9 cellular contexts compared by ENCODE assay signal in the genomic region with DNA sequence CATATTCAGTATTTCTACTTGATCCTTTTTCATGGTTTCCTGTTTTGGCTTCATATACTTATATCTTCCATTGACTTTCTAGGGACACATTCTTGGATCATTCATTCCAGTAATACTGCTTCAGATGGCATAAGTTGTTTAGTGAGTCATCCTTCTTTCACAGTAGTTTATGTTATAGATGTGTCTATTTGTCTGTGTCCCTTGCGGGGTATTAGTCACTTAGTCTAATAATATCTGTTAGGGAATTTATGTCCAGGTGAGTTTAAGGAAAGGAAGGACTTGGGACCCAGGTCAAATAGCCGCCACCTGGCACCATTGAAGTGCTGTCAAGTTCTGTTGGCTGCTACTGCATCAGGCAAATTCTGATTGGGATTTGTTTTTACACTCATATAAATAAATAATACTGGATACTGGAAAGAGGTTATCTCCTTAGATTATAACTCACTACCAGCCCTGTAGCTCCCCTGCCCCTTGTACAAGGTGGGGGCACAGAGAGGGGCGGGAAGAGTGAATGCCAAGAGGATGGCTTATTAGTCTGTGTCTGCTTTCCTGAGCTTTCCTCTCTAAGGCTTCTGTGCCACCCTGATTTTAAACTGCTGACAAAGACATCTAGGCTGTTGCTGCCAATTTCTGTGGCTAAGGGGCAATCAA.
DNase-seq lines count a peak whose midpoint lies in the region; ATAC-seq, FAIRE-seq and TF ChIP-seq lines count a peak whose summit lies in the region.
"Had no signal": no experiment of that assay in that cellular context is flagged by ENCODE, and none has a peak within 500 bp of the region (broad histone marks: within the 10 kb centered on the region; RNA-seq: fewer than 3 reads in every experiment).

No MANE protein-coding gene starts in this region.

- ATAC-seq in HG02981 (IDR thresholded peaks at IDR 0.05; ENCODE audit: unreplicated experiment) (no peak), HG03457 (IDR thresholded peaks at IDR 0.05; ENCODE audit: unreplicated experiment) (no peak)

- H3K27ac Mint-ChIP-seq in H9 (peak overlapping the region in 2 of 3 experiments; percentile 58 to 62; a peak in 2 of 7 replicates), glutamatergic neuron (ENCODE audit: unreplicated experiment) (no peak overlapping the region)
- H3K27ac Mint-ChIP-seq in activated naive CD8-positive, alpha-beta T cell treated with anti-CD3 and anti-CD28 coated beads for 36 hours: peak overlapping the region; percentile 69

- DNase-seq in AG08396 (ENCODE audit: low spot score): peak; percentile 50
- DNase-seq in H9: no peak
- no peak for DNase-seq in activated naive CD8-positive, alpha-beta T cell treated with anti-CD3 and anti-CD28 coated beads for 36 hours
- no peak for DNase-seq in keratinocyte (ENCODE audit: low read depth, low spot score)
- no peak for DNase-seq in glutamatergic neuron
- no peak for DNase-seq in AG20443 (ENCODE audit: low spot score)

- no peaks in the 10 kb centered on the region for H4K20me1 ChIP-seq in H9 (ENCODE audit: control insufficient read depth, insufficient read depth, insufficient read length)
- peaks cover 10% of the 10 kb centered on the region for H4K20me1 ChIP-seq in keratinocyte (ENCODE audit: control insufficient read depth, extremely low read depth, insufficient read depth, low read length)

- H3K27me3 ChIP-seq in H9 (ENCODE audit: insufficient read depth, low read length) (no peaks in the 10 kb centered on the region), keratinocyte (ENCODE audit: control insufficient read depth, extremely low read depth, insufficient read depth, low read length) (no peaks in the 10 kb centered on the region)

- H4K8ac ChIP-seq in H9 (replicated peaks; ENCODE audit: insufficient read length, low read depth, low read length): no peak overlapping the region

- no peaks in the 10 kb centered on the region for H3K79me1 ChIP-seq in H9 (ENCODE audit: insufficient read depth, low read depth, low read length, poor library complexity, severe bottlenecking)

- no peak overlapping the region for H2BK12ac ChIP-seq in H9 (ENCODE audit: insufficient read length, low read depth, low read length)

- H3K27ac ChIP-seq in H9 (ENCODE audit: insufficient read length, low read depth, low read length): no peak overlapping the region
- H3K27ac ChIP-seq in keratinocyte (ENCODE audit: control insufficient read depth, insufficient read depth, low read length): peak overlapping the region; percentile 13
- H3K27ac ChIP-seq: HL-60 had no signal

- H2BK15ac ChIP-seq in H9 (ENCODE audit: low read depth, low read length): no peak overlapping the region

- no peak overlapping the region for H2BK5ac ChIP-seq in H9 (ENCODE audit: insufficient read length, low read length)

- dilution Hi-C loops in keratinocyte (cut with MboI; ENCODE audit: extremely low pct_ligation_motif_present, low sequenced_read_pairs): no loop called here

- no peak overlapping the region for H2AFZ ChIP-seq in H9 (ENCODE audit: low read length)
- no peak overlapping the region for H2AFZ ChIP-seq in keratinocyte (ENCODE audit: control insufficient read depth, low read length)

- peaks cover 0 to 1% of the 10 kb centered on the region in 2 experiments for H3K36me3 ChIP-seq in keratinocyte (ENCODE audit: control insufficient read depth in 2 of 2, extremely low read depth in 1 of 2, insufficient read depth in 2 of 2, low read length in 2 of 2)

- no peak overlapping the region for H2BK120ac ChIP-seq in H9 (ENCODE audit: low read depth, low read length, poor library complexity, severe bottlenecking)

- H2BK20ac ChIP-seq in H9 (ENCODE audit: low read depth, low read length, poor library complexity, severe bottlenecking): no peak overlapping the region

- no peaks in the 10 kb centered on the region for H3K9me3 ChIP-seq in H9 (ENCODE audit: control insufficient read depth, low read depth, low read length)
- no peaks in the 10 kb centered on the region for H3K9me3 ChIP-seq in keratinocyte (ENCODE audit: control insufficient read depth, low read depth, low read length)

- H3K4me1 Mint-ChIP-seq in H9 (peaks cover 25 to 26% of the 10 kb centered on the region in 2 experiments), glutamatergic neuron (ENCODE audit: low read depth, unreplicated experiment) (no peaks in the 10 kb centered on the region)
- peaks cover 57% of the 10 kb centered on the region for H3K4me1 Mint-ChIP-seq in activated naive CD8-positive, alpha-beta T cell treated with anti-CD3 and anti-CD28 coated beads for 36 hours

- no peak overlapping the region for H3T11ph ChIP-seq in H9 (ENCODE audit: low read length)

- no peaks in the 10 kb centered on the region for H3K23me2 ChIP-seq in H9 (ENCODE audit: insufficient read length, low read depth, low read length, poor library complexity, severe bottlenecking)

- no peak overlapping the region for H3K4me3 ChIP-seq in keratinocyte (ENCODE audit: control insufficient read depth in 2 of 3, extremely low read depth in 1 of 3, insufficient read depth in 2 of 3, low read depth in 1 of 3, low read length in 3 of 3)

- no peaks in the 10 kb centered on the region; the same call in 1 of the 2 replicates for H3K79me2 ChIP-seq in H9 (ENCODE audit: insufficient read depth, low read length)
- peaks cover 48% of the 10 kb centered on the region for H3K79me2 ChIP-seq in keratinocyte (ENCODE audit: control insufficient read depth, insufficient read depth, low read length)

- no peak for FAIRE-seq in keratinocyte (lab: Jason Lieb, UNC)

- H3K4ac ChIP-seq in H9 (ENCODE audit: low read depth, low read length): no peak overlapping the region

- H3K9me1 ChIP-seq in keratinocyte (ENCODE audit: control insufficient read depth, extremely low read depth, insufficient read depth, low read length): peaks cover 2% of the 10 kb centered on the region

- WGBS in H9 (ENCODE audit: extremely low coverage, insufficient read length, low lambda C conversion rate): no CpG with 5 or more reads among the region's 3 CpGs

- H3K9ac ChIP-seq in H9 (ENCODE audit: extremely low read depth, insufficient read length, low read length) (no peak overlapping the region), keratinocyte (ENCODE audit: control insufficient read depth, extremely low read depth, insufficient read depth, low read length) (no peak overlapping the region)

- H3K14ac ChIP-seq in H9 (ENCODE audit: insufficient read depth, low read length): no peak overlapping the region

- H3K27me3 Mint-ChIP-seq in H9 (ENCODE audit: low read depth): no peaks in the 10 kb centered on the region
- no peaks in the 10 kb centered on the region for H3K27me3 Mint-ChIP-seq in activated naive CD8-positive, alpha-beta T cell treated with anti-CD3 and anti-CD28 coated beads for 36 hours
- no peaks in the 10 kb centered on the region for H3K27me3 Mint-ChIP-seq in glutamatergic neuron (ENCODE audit: unreplicated experiment)

- no peak overlapping the region for H3K56ac ChIP-seq in H9 (ENCODE audit: insufficient read length, low read depth, low read length)

- no peak overlapping the region for H4K5ac ChIP-seq in H9 (ENCODE audit: insufficient read length, low read depth, low read length)

- H3K4me3 Mint-ChIP-seq in H9 (no peak overlapping the region), glutamatergic neuron (ENCODE audit: unreplicated experiment) (no peak overlapping the region)
- H3K4me3 Mint-ChIP-seq in activated naive CD8-positive, alpha-beta T cell treated with anti-CD3 and anti-CD28 coated beads for 36 hours: peak overlapping the region; percentile 49

- TF ChIP-seq CTCF in H9 (conservative IDR thresholded peaks at IDR 0.05) (no peak), keratinocyte (optimal IDR thresholded peaks at IDR 0.05 in 1 of 3, IDR thresholded peaks at IDR 0.05 in 1 of 3, conservative IDR thresholded peaks at IDR 0.05 in 1 of 3; ENCODE audit: extremely low read depth in 1 of 3, insufficient read depth in 2 of 3, low read length in 3 of 3) (no peak), glutamatergic neuron (IDR thresholded peaks at IDR 0.05; ENCODE audit: partially characterized antibody, unreplicated experiment) (no peak)

- H3K9me3 Mint-ChIP-seq in H9 (no peaks in the 10 kb centered on the region; a peak in 2 of 5 replicates), glutamatergic neuron (ENCODE audit: unreplicated experiment) (no peaks in the 10 kb centered on the region)
- H3K9me3 Mint-ChIP-seq in activated naive CD8-positive, alpha-beta T cell treated with anti-CD3 and anti-CD28 coated beads for 36 hours: peaks cover 13% of the 10 kb centered on the region

- H3K23ac ChIP-seq in H9 (ENCODE audit: insufficient read length, low read depth, low read length): no peak overlapping the region

- H4K91ac ChIP-seq in H9 (ENCODE audit: insufficient read length, low read depth, low read length): no peak overlapping the region

- H3K36me3 Mint-ChIP-seq in H9 (ENCODE audit: insufficient read depth in 1 of 3, low read depth in 3 of 3): no peaks in the 10 kb centered on the region
- peaks cover 58% of the 10 kb centered on the region for H3K36me3 Mint-ChIP-seq in activated naive CD8-positive, alpha-beta T cell treated with anti-CD3 and anti-CD28 coated beads for 36 hours
- no peaks in the 10 kb centered on the region for H3K36me3 Mint-ChIP-seq in glutamatergic neuron (ENCODE audit: unreplicated experiment)

- no peak overlapping the region for H3K18ac ChIP-seq in H9 (ENCODE audit: insufficient read length, low read depth, low read length)

- no peak overlapping the region for H2AK5ac ChIP-seq in H9 (ENCODE audit: insufficient read length, low read length)

- H3K4me2 ChIP-seq in H9 (ENCODE audit: insufficient read depth, insufficient read length, low read length) (no peak overlapping the region), keratinocyte (ENCODE audit: control insufficient read depth, extremely low read depth, insufficient read depth, low read depth, low read length) (peak overlapping the region; percentile 18)

- H3K4me1 ChIP-seq in H9 (ENCODE audit: insufficient read depth, low read length) (peaks cover 4% of the 10 kb centered on the region), keratinocyte (ENCODE audit: control insufficient read depth, extremely low read depth, insufficient read depth, low read length) (peaks cover 17% of the 10 kb centered on the region)
